10 cellular contexts compared by ENCODE assay signal in genomic region chr17:2394775-2395191, GRCh38. TPM values are rescaled to one million over a fixed set of nuclear protein-coding genes. Genes with fewer than 3 reads are reported as not detected.
DNase-seq lines count a peak whose midpoint lies in the region; ATAC-seq, FAIRE-seq and TF ChIP-seq lines count a peak whose summit lies in the region.
"Had no signal": no experiment of that assay in that cellular context is flagged by ENCODE, and none has a peak within 500 bp of the region (broad histone marks: within the 10 kb centered on the region; RNA-seq: fewer than 3 reads in every experiment).

No MANE protein-coding gene starts in this region.

- no peaks in the 10 kb centered on the region for H3K9me3 Mint-ChIP-seq in Calu3 (ENCODE audit: low read depth, unreplicated experiment)
- H3K9me3 Mint-ChIP-seq in activated CD8-positive, alpha-beta T cell treated with anti-CD3 and anti-CD28 coated beads for 36 hours = no peaks in the 10 kb centered on the region

- POLR2A ChIA-PET in activated CD8-positive, alpha-beta T cell treated with anti-CD3 and anti-CD28 coated beads for 36 hours (lab: Charles Lee) = no interaction called here

- H3K27ac ChIP-seq in right cardiac atrium (ENCODE audit: low read length) = peak overlapping the region; percentile 22

- H3K4me3 ChIP-seq in right cardiac atrium (ENCODE audit: low read length) (no peak overlapping the region), skeletal muscle satellite cell (ENCODE audit: low read length) (no peak overlapping the region)

- H3K4me1 Mint-ChIP-seq in Calu3 (ENCODE audit: low read depth, unreplicated experiment) = peaks cover 30% of the 10 kb centered on the region
- H3K4me1 Mint-ChIP-seq in activated CD8-positive, alpha-beta T cell treated with anti-CD3 and anti-CD28 coated beads for 36 hours (ENCODE audit: low read depth) = peaks cover 61% of the 10 kb centered on the region

- TF ChIP-seq CTCF in Calu3 (IDR thresholded peaks at IDR 0.05; ENCODE audit: unreplicated experiment) = no peak
- TF ChIP-seq CTCF in activated CD8-positive, alpha-beta T cell treated with anti-CD3 and anti-CD28 coated beads for 36 hours (IDR thresholded peaks at IDR 0.05) = no peak

- H3K27ac Mint-ChIP-seq in Calu3 (ENCODE audit: unreplicated experiment) = peak overlapping the region; percentile 94
- no peak overlapping the region for H3K27ac Mint-ChIP-seq in activated CD8-positive, alpha-beta T cell treated with anti-CD3 and anti-CD28 coated beads for 36 hours

- H3K4me3 Mint-ChIP-seq in Calu3 (ENCODE audit: low read depth, unreplicated experiment) = no peak overlapping the region
- H3K4me3 Mint-ChIP-seq in activated CD8-positive, alpha-beta T cell treated with anti-CD3 and anti-CD28 coated beads for 36 hours = peak overlapping the region; percentile 76

- no peak for DNase-seq in Calu3
- no peak for DNase-seq in activated CD8-positive, alpha-beta T cell treated with anti-CD3 and anti-CD28 coated beads for 36 hours
- peak in 2 of 3 donors; percentile 44 to 64 for DNase-seq in right cardiac atrium
- DNase-seq in LoVo (ENCODE audit: low spot score) = no peak
- DNase-seq in kidney tubule cell (ENCODE audit: low spot score) = no peak
- no peak for DNase-seq in frontal cortex (ENCODE audit: low spot score in 2 of 2)
- DNase-seq in HT-29 (ENCODE audit: low spot score) = no peak
- DNase-seq: effector CD4-positive, alpha-beta T cell; NCI-H774 had no signal

- WGBS in right cardiac atrium = 85% methylated on average over 16 of the region's 16 CpGs

- H3K4me2 ChIP-seq in skeletal muscle satellite cell (ENCODE audit: low read length) = no peak overlapping the region

- H3K36me3 ChIP-seq in skeletal muscle satellite cell (ENCODE audit: insufficient read depth, low read length) = peaks cover 11% of the 10 kb centered on the region

- no peaks in the 10 kb centered on the region for H3K9me3 ChIP-seq in right cardiac atrium (ENCODE audit: control insufficient read depth, low read length)
- H3K9me3 ChIP-seq in skeletal muscle satellite cell (replicated peaks; ENCODE audit: low read length) = no peaks in the 10 kb centered on the region

- peak overlapping the region; percentile 48 for H3K9ac ChIP-seq in skeletal muscle satellite cell (ENCODE audit: low read depth, low read length)

- no peak for FAIRE-seq in frontal cortex (lab: Jason Lieb, UNC)

- ATAC-seq in activated CD8-positive, alpha-beta T cell treated with anti-CD3 and anti-CD28 coated beads for 36 hours = no peak
- no peak for ATAC-seq in right cardiac atrium

- BruUV-seq in Calu3 (replicated peaks; lab: Mats Ljungman, UMichigan) = no TSS peak

- no peaks in the 10 kb centered on the region for H3K27me3 Mint-ChIP-seq in Calu3 (ENCODE audit: unreplicated experiment)
- no peaks in the 10 kb centered on the region for H3K27me3 Mint-ChIP-seq in activated CD8-positive, alpha-beta T cell treated with anti-CD3 and anti-CD28 coated beads for 36 hours

- H3K27me3 ChIP-seq in right cardiac atrium (ENCODE audit: control insufficient read depth, insufficient read depth) = no peaks in the 10 kb centered on the region
- no peaks in the 10 kb centered on the region for H3K27me3 ChIP-seq in skeletal muscle satellite cell (ENCODE audit: control insufficient read depth, insufficient read depth, low read length)

- CTCF ChIA-PET in Calu3 (lab: Charles Lee) = no interaction called here
- CTCF ChIA-PET in activated CD8-positive, alpha-beta T cell treated with anti-CD3 and anti-CD28 coated beads for 36 hours (lab: Charles Lee) = interaction anchor here (5.2 kb wide), 1 partner anchor 22 kb away, joined by 54 read pairs; no protein-coding TSS in a partner anchor

- intact Hi-C loops in Calu3 (cut with micrococcal nuclease; ENCODE audit: unreplicated experiment) (no loop called here), right cardiac atrium (cut with DNase I) (no loop called here)
- intact Hi-C loops in activated CD8-positive, alpha-beta T cell treated with anti-CD3 and anti-CD28 coated beads for 36 hours (cut with micrococcal nuclease) = no loop called here

- peaks cover 79% of the 10 kb centered on the region for H3K36me3 Mint-ChIP-seq in Calu3 (ENCODE audit: insufficient read depth, unreplicated experiment)
- peaks cover 9% of the 10 kb centered on the region for H3K36me3 Mint-ChIP-seq in activated CD8-positive, alpha-beta T cell treated with anti-CD3 and anti-CD28 coated beads for 36 hours (ENCODE audit: low read depth)

- H3K4me1 ChIP-seq in right cardiac atrium (ENCODE audit: control insufficient read depth, insufficient read depth, low read length) = peaks cover 21% of the 10 kb centered on the region
- peaks cover 64% of the 10 kb centered on the region for H3K4me1 ChIP-seq in skeletal muscle satellite cell (ENCODE audit: control insufficient read depth, insufficient read depth, low read length)

RNA-seq across cellular contexts. Expression of gene MNT, which starts 6.1 kb away (rescaled TPM):
- 32.1 and 34.8 TPM in 2 replicates for total RNA-seq in Calu3 (2022)
- total RNA-seq in activated CD8-positive, alpha-beta T cell treated with anti-CD3 and anti-CD28 coated beads for 36 hours = 10 to 100 TPM; 21.6 to 23.1 TPM
- total RNA-seq in right cardiac atrium = 10 to 100 TPM; 10.5 to 11.8 (median 10.8) TPM
- 6.8 TPM for polyA plus RNA-seq in right cardiac atrium
- 6.1 and 7.6 TPM in 2 replicates for total RNA-seq in skeletal muscle satellite cell (2012; rRNA removed)
- total RNA-seq in frontal cortex = 7.7 TPM
- total RNA-seq in HT-29 (2014; rRNA removed; shearing (Covaris generic)) = 32.9 and 49.6 TPM in 2 replicates

RNA-seq across cellular contexts. Expression of gene SGSM2, which starts 57.5 kb away (rescaled TPM):
- total RNA-seq in Calu3 (2022) (50.3 and 54.9 TPM in 2 replicates), right cardiac atrium (10 to 100 TPM; 31.1 to 38.6 (median 37.3) TPM), frontal cortex (57.1 TPM)
- total RNA-seq in activated CD8-positive, alpha-beta T cell treated with anti-CD3 and anti-CD28 coated beads for 36 hours = 10 to 100 TPM; 31.8 to 37.7 TPM
- 37.3 TPM for polyA plus RNA-seq in right cardiac atrium
- total RNA-seq in skeletal muscle satellite cell (2012; rRNA removed) = 17.5 and 19.2 TPM in 2 replicates
- 18.5 and 25.7 TPM in 2 replicates for total RNA-seq in HT-29 (2014; rRNA removed; shearing (Covaris generic))

RNA-seq across cellular contexts. Expression of gene TSR1, which starts 58.5 kb away (rescaled TPM):
- 34.3 and 36.2 TPM in 2 replicates for total RNA-seq in Calu3 (2022)
- 10 to 100 TPM; 75.8 to 79.4 TPM for total RNA-seq in activated CD8-positive, alpha-beta T cell treated with anti-CD3 and anti-CD28 coated beads for 36 hours
- 10 to 100 TPM; 15.4 to 22.2 (median 18.0) TPM for total RNA-seq in right cardiac atrium
- 12.3 TPM for polyA plus RNA-seq in right cardiac atrium
- 81.1 and 86.7 TPM in 2 replicates for total RNA-seq in skeletal muscle satellite cell (2012; rRNA removed)
- total RNA-seq in frontal cortex = 30.2 TPM
- total RNA-seq in HT-29 (2014; rRNA removed; shearing (Covaris generic)) = 34.7 and 48.1 TPM in 2 replicates

Comparison
In these comparisons a context has a peak if more than half of its experiments do, and no peak if none do; other contexts are left out.
1. DNase-seq: peak in right cardiac atrium (2 of 3); none in Calu3 (single experiment), activated CD8-positive, alpha-beta T cell treated with anti-CD3 and anti-CD28 coated beads for 36 hours (single experiment), LoVo (single experiment), kidney tubule cell (single experiment), frontal cortex (0 of 2) and HT-29 (single experiment).